In the genomic region with DNA sequence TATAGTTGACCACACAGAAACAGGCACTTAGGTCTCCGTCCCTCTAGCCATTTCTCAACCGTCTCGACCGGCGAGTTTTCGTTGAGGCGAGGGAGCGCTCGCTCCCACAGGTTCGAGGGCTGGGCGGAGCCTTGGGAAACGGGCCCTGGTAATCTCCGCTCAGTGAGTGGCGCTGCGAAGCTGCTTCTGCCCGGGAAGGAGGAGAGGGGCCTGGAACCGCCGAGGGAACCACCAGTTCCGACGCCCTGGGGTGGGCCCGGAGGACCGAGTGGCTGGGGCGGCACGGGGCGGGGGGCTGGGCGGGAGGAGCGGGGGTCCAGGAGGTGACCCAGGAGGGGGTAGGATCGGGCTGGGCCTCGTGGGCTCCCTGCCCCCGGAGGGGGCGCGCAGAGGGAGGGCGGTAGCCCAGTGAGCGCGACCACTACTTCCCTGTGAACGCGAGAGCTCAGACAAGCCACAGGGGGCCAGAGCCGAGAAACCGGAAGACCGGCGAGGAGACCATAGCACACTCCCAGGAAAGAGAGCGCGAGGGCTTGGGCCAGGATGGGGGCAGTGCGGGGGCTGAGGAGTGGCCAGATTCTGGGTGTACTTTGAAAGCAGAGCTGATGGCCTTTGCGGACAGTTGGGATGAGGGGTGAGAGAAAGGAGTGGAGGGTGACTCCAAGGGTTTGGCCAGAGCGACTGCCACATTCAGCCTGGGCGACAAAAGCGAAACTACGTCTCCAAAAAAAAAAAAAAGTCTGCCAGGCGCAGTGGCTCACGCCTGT, we compare ENCODE assay signal across 8 cellular contexts. TPM values are rescaled to one million over a fixed set of nuclear protein-coding genes. Genes with fewer than 3 reads are reported as not detected.
DNase-seq lines count a peak whose midpoint lies in the region; ATAC-seq and TF ChIP-seq lines count a peak whose summit lies in the region.

No MANE protein-coding gene starts in this region.

- H2AFZ ChIP-seq in Karpas-422 (ENCODE audit: low read length) = peak overlapping the region; percentile 88

- no peaks in the 10 kb centered on the region for H4K20me1 ChIP-seq in Karpas-422 (ENCODE audit: insufficient read depth, low read depth, low read length)

- no peaks in the 10 kb centered on the region for H3K9me3 Mint-ChIP-seq in naive thymus-derived CD8-positive, alpha-beta T cell

- H3K9me3 ChIP-seq in Karpas-422 (ENCODE audit: low read length) (no peaks in the 10 kb centered on the region), RWPE2 (ENCODE audit: severe bottlenecking) (no peaks in the 10 kb centered on the region), subcutaneous abdominal adipose tissue (ENCODE audit: control insufficient read depth in 5 of 5, low read length in 5 of 5) (no peaks in the 10 kb centered on the region)

- H3K36me3 Mint-ChIP-seq in naive thymus-derived CD8-positive, alpha-beta T cell = no peaks in the 10 kb centered on the region

- POLR2A ChIA-PET in naive thymus-derived CD8-positive, alpha-beta T cell (lab: Charles Lee) = interaction anchor here (0.6 to 16.7 kb wide), 26 partner anchors 8 to 1680 kb away, joined by 3 to 755 read pairs (median 6); a partner anchor contains a TSS

- H3K9me2 ChIP-seq in Karpas-422 (replicated peaks; ENCODE audit: insufficient read depth, low read length) = no peaks in the 10 kb centered on the region

- peak overlapping the region; percentile 81 for H3K4me2 ChIP-seq in Karpas-422 (ENCODE audit: low read depth, low read length, poor library complexity, severe bottlenecking)

- H3K27me3 ChIP-seq in Karpas-422 (ENCODE audit: low read length) (no peaks in the 10 kb centered on the region), RWPE2 (ENCODE audit: insufficient read depth, poor library complexity, severe bottlenecking) (no peaks in the 10 kb centered on the region), subcutaneous abdominal adipose tissue (ENCODE audit: control insufficient read depth in 5 of 5, insufficient read depth in 4 of 5, low read length in 5 of 5) (no peaks in the 10 kb centered on the region)

- peak; percentile 76 for ATAC-seq in RWPE2 (ENCODE audit: low read depth)
- peak; percentile 63 to 64 for ATAC-seq in naive thymus-derived CD8-positive, alpha-beta T cell

- DNase-seq in GM13976 (ENCODE audit: low spot score) = peak; percentile 68
- no peak for DNase-seq in Karpas-422
- DNase-seq in RWPE2 (ENCODE audit: low spot score) = peak; percentile 78
- peak; percentile 30 for DNase-seq in activated gamma-delta T cell (lab: John Stamatoyannopoulos, UW)
- peak; percentile 67 for DNase-seq in fibroblast of the conjunctiva (ENCODE audit: low read depth)
- DNase-seq in naive thymus-derived CD8-positive, alpha-beta T cell = peak; percentile 39 to 78 (median 52)
- DNase-seq in NCI-H446 treated with DMSO at 0.1 percent for 48 hours (lab: John Stamatoyannopoulos, UW) = no peak

- no peaks in the 10 kb centered on the region for H3K79me2 ChIP-seq in Karpas-422 (ENCODE audit: low read length)

- H3K9ac ChIP-seq in Karpas-422 (ENCODE audit: low read length) (peak overlapping the region; percentile 67), subcutaneous abdominal adipose tissue (ENCODE audit: low read length in 5 of 5) (peak overlapping the region; percentile 76 to 96 (median 88))

- no peak overlapping the region for H3K27ac ChIP-seq in Karpas-422 (ENCODE audit: low read length)
- peak overlapping the region; percentile 90 for H3K27ac ChIP-seq in RWPE2 (ENCODE audit: poor library complexity, severe bottlenecking)
- H3K27ac ChIP-seq in subcutaneous abdominal adipose tissue (ENCODE audit: low read depth, low read length) = peak overlapping the region; percentile 98

- H3K4me1 ChIP-seq in Karpas-422 (ENCODE audit: low read length) (peaks cover 34% of the 10 kb centered on the region), RWPE2 (ENCODE audit: insufficient read depth, poor library complexity, severe bottlenecking) (peaks cover 15% of the 10 kb centered on the region), subcutaneous abdominal adipose tissue (ENCODE audit: control insufficient read depth in 5 of 5, insufficient read depth in 5 of 5, low read length in 5 of 5) (peaks cover 8 to 35% (median 30%) of the 10 kb centered on the region in 5 donors)

- H3K4me3 ChIP-seq in Karpas-422 (ENCODE audit: low read length) (peak overlapping the region; percentile 62), RWPE2 (ENCODE audit: severe bottlenecking) (peak overlapping the region; percentile 24), subcutaneous abdominal adipose tissue (ENCODE audit: low read depth in 1 of 5, low read length in 5 of 5) (peak overlapping the region; percentile 59 to 80 (median 73))

- peak overlapping the region; percentile 99 to 100 (median 100) for H3K27ac Mint-ChIP-seq in naive thymus-derived CD8-positive, alpha-beta T cell

- H3K36me3 ChIP-seq in Karpas-422 (ENCODE audit: insufficient read depth, low read length) (no peaks in the 10 kb centered on the region), RWPE2 (ENCODE audit: low read depth) (no peaks in the 10 kb centered on the region), subcutaneous abdominal adipose tissue (ENCODE audit: control insufficient read depth in 5 of 5, insufficient read depth in 5 of 5, low read length in 5 of 5) (no peaks in the 10 kb centered on the region)

- peak overlapping the region; percentile 79 to 98 (median 97) for H3K4me3 Mint-ChIP-seq in naive thymus-derived CD8-positive, alpha-beta T cell

- TF ChIP-seq CTCF in GM13976 (IDR thresholded peaks at IDR 0.05; ENCODE audit: borderline replicate concordance, control extremely low read depth, extremely low read depth, insufficient read depth, missing control alignments) (peak; percentile 33), RWPE2 (IDR thresholded peaks at IDR 0.05; ENCODE audit: poor library complexity, severe bottlenecking) (peak; percentile 41)

- no peaks in the 10 kb centered on the region for H3K27me3 Mint-ChIP-seq in naive thymus-derived CD8-positive, alpha-beta T cell

- in situ Hi-C loops in GM13976 (cut with MboI; ENCODE audit: low sequenced_read_pairs, unreplicated experiment) = no loop called here

- H3K4me1 Mint-ChIP-seq in naive thymus-derived CD8-positive, alpha-beta T cell = peaks cover 32 to 63% (median 39%) of the 10 kb centered on the region in 4 donors

RNA-seq across cellular contexts. Expression of a gene that starts 29.9 kb away (rescaled TPM):
- total RNA-seq in Karpas-422 (2014; rRNA removed; shearing (Covaris generic); ENCODE audit: low replicate concordance) = not detected in 2 replicates
- total RNA-seq in naive thymus-derived CD8-positive, alpha-beta T cell = 1 to 10 TPM; 1.6 to 2.4 TPM
- polyA plus RNA-seq in naive thymus-derived CD8-positive, alpha-beta T cell = 1 to 10 TPM; 1.1 to 3.2 (median 2.2) TPM

Comparison
In these comparisons a context has a peak if more than half of its experiments do, and no peak if none do; other contexts are left out.
1. DNase-seq: peak in GM13976 (single experiment), RWPE2 (single experiment), activated gamma-delta T cell (single experiment), fibroblast of the conjunctiva (single experiment) and naive thymus-derived CD8-positive, alpha-beta T cell (10 of 10); none in Karpas-422 (single experiment) and NCI-H446 treated with DMSO at 0.1 percent for 48 hours (single experiment).
2. Peak in every context shown above with its lines, with median percentiles within 50 percentile points of each other: H3K4me3 ChIP-seq.